In genomic region chr18:54530285-54530684, GRCh38 we compare ENCODE assay signal across 1 cellular context.
TF ChIP-seq lines count a peak whose summit lies in the region.

No MANE protein-coding gene starts in this region.

TF ChIP-seq in GM23338, 12 proteins besides CTCF, POLR2A, EP300 and RAD21 (continued from another document):
- TF ChIP-seq, protein P1, sequence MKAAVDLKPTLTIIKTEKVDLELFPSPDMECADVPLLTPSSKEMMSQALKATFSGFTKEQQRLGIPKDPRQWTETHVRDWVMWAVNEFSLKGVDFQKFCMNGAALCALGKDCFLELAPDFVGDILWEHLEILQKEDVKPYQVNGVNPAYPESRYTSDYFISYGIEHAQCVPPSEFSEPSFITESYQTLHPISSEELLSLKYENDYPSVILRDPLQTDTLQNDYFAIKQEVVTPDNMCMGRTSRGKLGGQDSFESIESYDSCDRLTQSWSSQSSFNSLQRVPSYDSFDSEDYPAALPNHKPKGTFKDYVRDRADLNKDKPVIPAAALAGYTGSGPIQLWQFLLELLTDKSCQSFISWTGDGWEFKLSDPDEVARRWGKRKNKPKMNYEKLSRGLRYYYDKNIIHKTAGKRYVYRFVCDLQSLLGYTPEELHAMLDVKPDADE (IDR thresholded peaks at IDR 0.05) = no peak
- no peak for TF ChIP-seq STAT1 (IDR thresholded peaks at IDR 0.05; ENCODE audit: unreplicated experiment)
- no peak for TF ChIP-seq POLR2AphosphoS5 (IDR thresholded peaks at IDR 0.05; ENCODE audit: low read depth)
- no peak for TF ChIP-seq EZH2phosphoT487 (IDR thresholded peaks at IDR 0.05; ENCODE audit: unreplicated experiment)
- TF ChIP-seq CREB1 (CRISPR knock-in tag; IDR thresholded peaks at IDR 0.05; ENCODE audit: low read depth) = no peak
